In the genomic region with DNA sequence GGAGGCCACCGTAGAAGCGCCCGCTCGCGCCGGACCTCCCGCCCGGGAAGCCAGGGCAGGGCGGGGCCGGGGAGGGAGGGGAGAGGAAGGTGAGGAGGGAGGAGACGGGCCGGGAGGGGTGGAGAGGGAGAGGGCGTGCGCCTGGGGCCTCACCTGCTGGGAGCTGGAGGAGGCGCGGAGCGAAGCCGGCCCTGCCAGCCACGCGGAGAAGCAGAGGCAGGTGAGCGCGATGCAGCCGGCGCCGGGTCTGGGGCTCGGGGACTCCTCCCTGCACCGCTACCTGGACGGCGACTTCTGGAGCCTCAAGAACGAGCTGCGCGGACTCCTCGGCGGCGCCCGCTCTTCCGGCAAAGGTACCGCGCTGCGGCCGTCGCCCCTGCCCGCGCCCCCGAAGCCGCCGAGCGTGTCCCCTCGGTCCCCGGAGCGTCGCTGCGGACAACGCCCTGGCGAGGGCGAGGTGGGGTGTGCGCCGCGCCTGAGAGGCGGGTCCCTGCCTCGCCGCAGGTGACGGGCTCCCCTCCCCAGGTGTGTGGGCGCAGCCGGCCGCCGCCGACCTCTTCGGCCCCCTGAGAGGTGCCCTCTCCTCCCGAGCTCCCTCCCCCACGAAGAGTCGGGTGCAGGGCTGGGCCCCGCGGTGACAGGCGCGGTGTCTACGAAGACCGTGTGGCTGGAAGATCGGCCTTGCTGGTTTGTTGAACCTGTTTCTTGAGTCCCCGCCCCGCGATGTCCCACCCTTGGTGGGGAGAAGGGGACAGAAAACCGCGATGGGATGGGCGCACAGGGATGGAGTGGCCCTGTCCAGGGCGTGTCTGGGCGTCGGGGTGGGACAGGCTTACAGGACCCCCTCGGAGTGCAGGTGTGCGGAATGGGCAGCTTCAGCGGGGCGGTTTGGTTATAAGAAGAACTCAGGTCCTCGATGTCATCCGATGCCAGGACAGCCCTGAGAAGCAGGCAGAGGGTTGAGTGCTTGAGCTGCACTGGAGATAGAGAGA, we compare ENCODE assay signal across 8 cellular contexts. TPM values are rescaled to one million over a fixed set of nuclear protein-coding genes. Genes with fewer than 3 reads are reported as not detected.
DNase-seq lines count a peak whose midpoint lies in the region; ATAC-seq and TF ChIP-seq lines count a peak whose summit lies in the region.

ACOXL (plus strand) TSS at position 152 of the 992 bp plus-strand sequence. CDS start 35,817 bp downstream, outside the sequence.

- no peak for TF ChIP-seq EP300 in suprapubic skin (IDR thresholded peaks at IDR 0.05)

- peak within 1 kb of the TSS; percentile 62 for H3K4me3 Mint-ChIP-seq in activated B cell treated with CpG ODN at 0.5 μM for 24 hours

- peaks cover 41% of the 10 kb centered on the region for H3K4me1 ChIP-seq in iPS-20b (ENCODE audit: insufficient read depth, low read length)
- H3K4me1 ChIP-seq in suprapubic skin, result peaks cover 11% of the 10 kb centered on the region

- no peak within 1 kb of the TSS for H3K27ac ChIP-seq in iPS-20b (ENCODE audit: low read length)
- no peak within 1 kb of the TSS for H3K27ac ChIP-seq in suprapubic skin

- DNase-seq in activated CD4-positive, alpha-beta T cell treated with anti-CD3 and anti-CD28 coated beads for 48 hours, result peak; percentile 21
- no peak for DNase-seq in activated CD4-positive, alpha-beta T cell treated with anti-CD3 and anti-CD28 coated beads for 1 hour
- DNase-seq in activated B cell treated with CpG ODN at 0.5 μM for 24 hours (no peak), suprapubic skin (ENCODE audit: low spot score in 2 of 2) (no peak), dermis blood vessel endothelial cell (no peak), HK-2 (ENCODE audit: unreplicated experiment) (no peak), GOT3 (lab: John Stamatoyannopoulos, UW) (no peak)

- no peaks in the 10 kb centered on the region for H3K36me3 Mint-ChIP-seq in activated B cell treated with CpG ODN at 0.5 μM for 24 hours (ENCODE audit: low read depth)

- peaks cover 66% of the 10 kb centered on the region for H3K27me3 Mint-ChIP-seq in activated B cell treated with CpG ODN at 0.5 μM for 24 hours

- no peaks in the 10 kb centered on the region for H3K36me3 ChIP-seq in iPS-20b (ENCODE audit: insufficient read depth, low read depth, low read length)
- H3K36me3 ChIP-seq in suprapubic skin, result no peaks in the 10 kb centered on the region

- H3K27me3 ChIP-seq in iPS-20b (ENCODE audit: insufficient read depth, low read length), result peaks cover 51% of the 10 kb centered on the region
- H3K27me3 ChIP-seq in suprapubic skin, result peaks cover 78% of the 10 kb centered on the region

- TF ChIP-seq CTCF in activated B cell treated with CpG ODN at 0.5 μM for 24 hours (IDR thresholded peaks at IDR 0.05) (no peak), suprapubic skin (IDR thresholded peaks at IDR 0.05) (no peak)

- no peak for TF ChIP-seq POLR2A in suprapubic skin (IDR thresholded peaks at IDR 0.05)

- POLR2A ChIA-PET in activated B cell treated with CpG ODN at 0.5 μM for 24 hours (lab: Charles Lee), result no interaction called here

- H3K9ac ChIP-seq in iPS-20b (ENCODE audit: low read depth, low read length), result peak within 1 kb of the TSS; percentile 67; the same call in 1 of the 2 replicates

- CTCF ChIA-PET in activated B cell treated with CpG ODN at 0.5 μM for 24 hours (lab: Charles Lee), result no interaction called here

- no peak within 1 kb of the TSS for H3K27ac Mint-ChIP-seq in activated B cell treated with CpG ODN at 0.5 μM for 24 hours

- peaks cover 19% of the 10 kb centered on the region for H3K4me1 Mint-ChIP-seq in activated B cell treated with CpG ODN at 0.5 μM for 24 hours

- no peaks in the 10 kb centered on the region for H3K9me3 ChIP-seq in iPS-20b (ENCODE audit: insufficient read depth, low read depth, low read length)
- no peaks in the 10 kb centered on the region for H3K9me3 ChIP-seq in suprapubic skin

- H3K4me3 ChIP-seq in iPS-20b (ENCODE audit: low read length), result peak within 1 kb of the TSS; percentile 77
- peak within 1 kb of the TSS; percentile 42 for H3K4me3 ChIP-seq in suprapubic skin

- no peaks in the 10 kb centered on the region for H3K9me3 Mint-ChIP-seq in activated B cell treated with CpG ODN at 0.5 μM for 24 hours

- intact Hi-C loops in activated B cell treated with CpG ODN at 0.5 μM for 24 hours (cut with micrococcal nuclease), result no loop called here

- ATAC-seq in activated B cell treated with CpG ODN at 0.5 μM for 24 hours (ENCODE audit: low read depth), result peak; percentile 28

- 4% methylated on average over 22 of the region's 94 CpGs for WGBS in suprapubic skin

RNA-seq across cellular contexts. Expression of gene ACOXL, which starts in this region (rescaled TPM):
- total RNA-seq in activated B cell treated with CpG ODN at 0.5 μM for 24 hours (0.20 TPM in 1 of 2 replicates, not detected in the other), suprapubic skin (under 1 TPM in 1 of 4 donors, not detected in 3; 0.64 TPM), dermis blood vessel endothelial cell (0.05 TPM in 1 of 2 replicates, not detected in the other)

Comparison
In these comparisons a context has a peak if more than half of its experiments do, and no peak if none do; other contexts are left out.
1. Peak in ATAC-seq in activated B cell treated with CpG ODN at 0.5 μM for 24 hours; RNA of the gene not detected or under 1 TPM.